Comparison of ENCODE assay signal across 14 cellular contexts in the genomic region with DNA sequence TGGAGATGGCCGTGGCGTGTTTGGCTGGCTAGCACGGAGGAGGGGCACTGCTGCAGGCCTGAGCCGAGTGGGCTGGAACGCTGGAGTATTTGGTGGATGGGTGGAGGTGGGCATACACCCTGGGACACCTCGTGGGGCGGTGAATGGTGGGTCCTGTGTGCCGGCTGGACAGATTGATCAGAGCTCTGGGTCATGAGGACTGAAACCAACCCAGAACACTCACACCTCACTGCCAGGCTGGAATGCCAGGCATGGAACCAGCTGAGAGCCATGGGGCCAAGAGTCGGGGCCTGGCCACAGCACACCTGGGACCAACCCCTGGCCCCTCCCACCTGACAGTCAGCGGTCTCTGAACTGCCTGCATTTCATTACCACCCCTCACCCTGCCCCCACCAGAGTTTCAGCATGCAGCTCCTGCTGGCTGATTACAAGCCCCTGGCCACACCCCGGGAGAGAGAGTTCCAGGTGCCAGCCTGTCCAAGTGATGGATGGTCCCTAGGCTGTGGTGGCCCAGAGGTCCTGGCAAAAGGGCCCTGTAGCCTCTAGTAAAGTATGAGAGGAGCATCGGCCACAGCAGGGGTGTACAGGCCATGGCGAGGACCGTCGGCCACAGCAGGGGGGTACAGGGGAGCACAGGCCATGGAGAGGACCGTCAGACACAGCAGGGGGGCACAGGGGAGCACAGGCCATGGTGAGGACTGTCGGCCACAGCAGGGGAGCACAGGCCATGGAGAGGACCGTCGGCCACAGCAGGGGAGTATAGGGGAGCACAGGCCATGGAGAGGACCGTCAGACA. TPM values are rescaled to one million over a fixed set of nuclear protein-coding genes. Genes with fewer than 3 reads are reported as not detected.
DNase-seq lines count a peak whose midpoint lies in the region; ATAC-seq and TF ChIP-seq lines count a peak whose summit lies in the region.
"Had no signal": no experiment of that assay in that cellular context is flagged by ENCODE, and none has a peak within 500 bp of the region (broad histone marks: within the 10 kb centered on the region; RNA-seq: fewer than 3 reads in every experiment).

No MANE protein-coding gene starts in this region.

- intact Hi-C loops in activated T-helper 2 cell treated with anti-CD3 and anti-CD28 coated beads, Interferon-gamma antibody, Interleukin-2, Interleukin-4, amounts not matched to agents 10 μg/mL and 5 μg/mL and 100 μg/mL, durations not matched to agents 14 hours and 24 hours and 36 hours (cut with micrococcal nuclease), result loop anchor here (2.0 kb wide), 1 partner anchor 19 kb away; the partner anchor contains the start of gene LKAAEAR1
- intact Hi-C loops in thyroid gland (cut with DNase I), result no loop called here

- H3K4me1 ChIP-seq in thyroid gland, result peaks cover 11% of the 10 kb centered on the region in 2 donors

- TF ChIP-seq POLR2A in thyroid gland (IDR thresholded peaks at IDR 0.05), result no peak

- no peaks in the 10 kb centered on the region for H3K9me3 Mint-ChIP-seq in activated naive CD8-positive, alpha-beta T cell treated with anti-CD3 and anti-CD28 coated beads, Interleukin-2, amount 10 ng/mL, durations not matched to agents 7 days and 5 days
- no peaks in the 10 kb centered on the region for H3K9me3 Mint-ChIP-seq in activated naive CD8-positive, alpha-beta T cell treated with anti-CD3 and anti-CD28 coated beads for 36 hours
- no peaks in the 10 kb centered on the region for H3K9me3 Mint-ChIP-seq in activated T-helper 2 cell treated with anti-CD3 and anti-CD28 coated beads, Interferon-gamma antibody, Interleukin-2, Interleukin-4, amounts not matched to agents 10 μg/mL and 5 μg/mL and 100 μg/mL, durations not matched to agents 14 hours and 24 hours and 36 hours
- H3K9me3 Mint-ChIP-seq in memory B cell, result no peaks in the 10 kb centered on the region

- H3K9me3 ChIP-seq in thyroid gland, result no peaks in the 10 kb centered on the region
- H3K9me3 ChIP-seq: body of pancreas had no signal

- TF ChIP-seq CTCF in thyroid gland (IDR thresholded peaks at IDR 0.05), result no peak

- no peak overlapping the region for H3K4me3 ChIP-seq in thyroid gland (replicated peaks in 1 of 3)
- H3K4me3 ChIP-seq: body of pancreas had no signal

- no peaks in the 10 kb centered on the region for H3K36me3 ChIP-seq in thyroid gland

- peak overlapping the region; percentile 27 for H3K27ac Mint-ChIP-seq in activated naive CD8-positive, alpha-beta T cell treated with anti-CD3 and anti-CD28 coated beads, Interleukin-2, amount 10 ng/mL, durations not matched to agents 7 days and 5 days
- H3K27ac Mint-ChIP-seq in activated naive CD8-positive, alpha-beta T cell treated with anti-CD3 and anti-CD28 coated beads for 36 hours, result no peak overlapping the region
- no peak overlapping the region for H3K27ac Mint-ChIP-seq in activated T-helper 2 cell treated with anti-CD3 and anti-CD28 coated beads, Interferon-gamma antibody, Interleukin-2, Interleukin-4, amounts not matched to agents 10 μg/mL and 5 μg/mL and 100 μg/mL, durations not matched to agents 14 hours and 24 hours and 36 hours
- peak overlapping the region; percentile 55 for H3K27ac Mint-ChIP-seq in memory B cell

- POLR2A ChIA-PET in activated naive CD8-positive, alpha-beta T cell treated with anti-CD3 and anti-CD28 coated beads, Interleukin-2, amount 10 ng/mL, durations not matched to agents 7 days and 5 days (lab: Charles Lee), result interaction anchor here (0.8 kb wide), 1 partner anchor 24 kb away, joined by 3 read pairs; no protein-coding TSS in a partner anchor

- peaks cover 23% of the 10 kb centered on the region for H3K27me3 Mint-ChIP-seq in activated naive CD8-positive, alpha-beta T cell treated with anti-CD3 and anti-CD28 coated beads, Interleukin-2, amount 10 ng/mL, durations not matched to agents 7 days and 5 days
- H3K27me3 Mint-ChIP-seq in activated naive CD8-positive, alpha-beta T cell treated with anti-CD3 and anti-CD28 coated beads for 36 hours, result peaks cover 23% of the 10 kb centered on the region
- peaks cover 24% of the 10 kb centered on the region for H3K27me3 Mint-ChIP-seq in activated T-helper 2 cell treated with anti-CD3 and anti-CD28 coated beads, Interferon-gamma antibody, Interleukin-2, Interleukin-4, amounts not matched to agents 10 μg/mL and 5 μg/mL and 100 μg/mL, durations not matched to agents 14 hours and 24 hours and 36 hours (ENCODE audit: low read depth)
- H3K27me3 Mint-ChIP-seq in memory B cell, result peaks cover 2% of the 10 kb centered on the region

- H3K27me3 ChIP-seq in thyroid gland, result no peaks in the 10 kb centered on the region

- no peak overlapping the region for H3K27ac ChIP-seq in thyroid gland
- H3K27ac ChIP-seq: body of pancreas had no signal

- ATAC-seq in activated naive CD8-positive, alpha-beta T cell treated with anti-CD3 and anti-CD28 coated beads, Interleukin-2, amount 10 ng/mL, durations not matched to agents 7 days and 5 days (ENCODE audit: low read depth), result no peak
- ATAC-seq in memory B cell (ENCODE audit: low read depth), result no peak
- ATAC-seq: body of pancreas had no signal

- H3K4me3 Mint-ChIP-seq in activated naive CD8-positive, alpha-beta T cell treated with anti-CD3 and anti-CD28 coated beads, Interleukin-2, amount 10 ng/mL, durations not matched to agents 7 days and 5 days, result no peak overlapping the region
- no peak overlapping the region for H3K4me3 Mint-ChIP-seq in activated naive CD8-positive, alpha-beta T cell treated with anti-CD3 and anti-CD28 coated beads for 36 hours
- no peak overlapping the region for H3K4me3 Mint-ChIP-seq in activated T-helper 2 cell treated with anti-CD3 and anti-CD28 coated beads, Interferon-gamma antibody, Interleukin-2, Interleukin-4, amounts not matched to agents 10 μg/mL and 5 μg/mL and 100 μg/mL, durations not matched to agents 14 hours and 24 hours and 36 hours (ENCODE audit: low read depth)
- H3K4me3 Mint-ChIP-seq in memory B cell, result no peak overlapping the region

- H3K36me3 Mint-ChIP-seq in activated naive CD8-positive, alpha-beta T cell treated with anti-CD3 and anti-CD28 coated beads, Interleukin-2, amount 10 ng/mL, durations not matched to agents 7 days and 5 days, result no peaks in the 10 kb centered on the region
- no peaks in the 10 kb centered on the region for H3K36me3 Mint-ChIP-seq in activated naive CD8-positive, alpha-beta T cell treated with anti-CD3 and anti-CD28 coated beads for 36 hours
- H3K36me3 Mint-ChIP-seq in activated T-helper 2 cell treated with anti-CD3 and anti-CD28 coated beads, Interferon-gamma antibody, Interleukin-2, Interleukin-4, amounts not matched to agents 10 μg/mL and 5 μg/mL and 100 μg/mL, durations not matched to agents 14 hours and 24 hours and 36 hours (ENCODE audit: low read depth), result no peaks in the 10 kb centered on the region
- no peaks in the 10 kb centered on the region for H3K36me3 Mint-ChIP-seq in memory B cell

- H3K4me1 Mint-ChIP-seq in activated naive CD8-positive, alpha-beta T cell treated with anti-CD3 and anti-CD28 coated beads, Interleukin-2, amount 10 ng/mL, durations not matched to agents 7 days and 5 days, result peaks cover 6% of the 10 kb centered on the region
- peaks cover 15% of the 10 kb centered on the region for H3K4me1 Mint-ChIP-seq in activated naive CD8-positive, alpha-beta T cell treated with anti-CD3 and anti-CD28 coated beads for 36 hours
- peaks cover 2% of the 10 kb centered on the region for H3K4me1 Mint-ChIP-seq in activated T-helper 2 cell treated with anti-CD3 and anti-CD28 coated beads, Interferon-gamma antibody, Interleukin-2, Interleukin-4, amounts not matched to agents 10 μg/mL and 5 μg/mL and 100 μg/mL, durations not matched to agents 14 hours and 24 hours and 36 hours (ENCODE audit: low read depth)
- peaks cover 45% of the 10 kb centered on the region for H3K4me1 Mint-ChIP-seq in memory B cell

- 71% methylated on average over 20 of the region's 20 CpGs for WGBS in thyroid gland, 2 donors

- DNase-seq in activated naive CD8-positive, alpha-beta T cell treated with anti-CD3 and anti-CD28 coated beads, Interleukin-2, amount 10 ng/mL, durations not matched to agents 7 days and 5 days, result no peak
- no peak for DNase-seq in activated naive CD8-positive, alpha-beta T cell treated with anti-CD3 and anti-CD28 coated beads for 36 hours
- peak; percentile 6 for DNase-seq in activated T-helper 2 cell treated with anti-CD3 and anti-CD28 coated beads, Interferon-gamma antibody, Interleukin-2, Interleukin-4, amounts not matched to agents 10 μg/mL and 5 μg/mL and 100 μg/mL, durations not matched to agents 14 hours and 24 hours and 36 hours (ENCODE audit: low spot score)
- peak in 1 of 2 donors; percentile 10 for DNase-seq in memory B cell (ENCODE audit: low spot score in 2 of 2)
- peak; percentile 61 to 64 for DNase-seq in thyroid gland
- DNase-seq in NCI-H748 treated with DMSO at 0.1 percent for 48 hours (lab: John Stamatoyannopoulos, UW), result no peak
- DNase-seq in LoVo (ENCODE audit: low spot score), result no peak
- no peak for DNase-seq in 8988T
- DNase-seq: AML-193, mesendoderm, NCI-H2171 treated with DMSO at 0.1 percent for 48 hours, occipital lobe, small intestine had no signal

RNA-seq across cellular contexts. Expression of gene NPBWR2, which starts 3.3 kb away (rescaled TPM):
- total RNA-seq in activated naive CD8-positive, alpha-beta T cell treated with anti-CD3 and anti-CD28 coated beads, Interleukin-2, amount 10 ng/mL, durations not matched to agents 7 days and 5 days, result not detected
- total RNA-seq in activated naive CD8-positive, alpha-beta T cell treated with anti-CD3 and anti-CD28 coated beads for 36 hours, result not detected
- not detected in 2 replicates for total RNA-seq in activated T-helper 2 cell treated with anti-CD3 and anti-CD28 coated beads, Interferon-gamma antibody, Interleukin-2, Interleukin-4, amounts not matched to agents 10 μg/mL and 5 μg/mL and 100 μg/mL, durations not matched to agents 14 hours and 24 hours and 36 hours
- not detected for total RNA-seq in thyroid gland
- total RNA-seq: body of pancreas, occipital lobe had no signal

RNA-seq across cellular contexts. Expression of gene LKAAEAR1, which starts 19.9 kb away (rescaled TPM):
- total RNA-seq in activated naive CD8-positive, alpha-beta T cell treated with anti-CD3 and anti-CD28 coated beads, Interleukin-2, amount 10 ng/mL, durations not matched to agents 7 days and 5 days, result 1 to 10 TPM in 1 of 2 experiments, under 1 TPM in 1; 0.57 to 1.1 TPM
- total RNA-seq in activated naive CD8-positive, alpha-beta T cell treated with anti-CD3 and anti-CD28 coated beads for 36 hours, result under 1 TPM; 0.47 to 0.50 TPM
- 0.21 and 0.25 TPM in 2 replicates for total RNA-seq in activated T-helper 2 cell treated with anti-CD3 and anti-CD28 coated beads, Interferon-gamma antibody, Interleukin-2, Interleukin-4, amounts not matched to agents 10 μg/mL and 5 μg/mL and 100 μg/mL, durations not matched to agents 14 hours and 24 hours and 36 hours
- 1 to 10 TPM in 2 of 4 donors, not detected in 2; 1.3 to 1.7 TPM for total RNA-seq in thyroid gland

RNA-seq across cellular contexts. Expression of gene OPRL1, which starts 24.2 kb away (rescaled TPM):
- total RNA-seq in activated naive CD8-positive, alpha-beta T cell treated with anti-CD3 and anti-CD28 coated beads, Interleukin-2, amount 10 ng/mL, durations not matched to agents 7 days and 5 days, result 1 to 10 TPM; 1.8 to 2.6 TPM
- total RNA-seq in activated naive CD8-positive, alpha-beta T cell treated with anti-CD3 and anti-CD28 coated beads for 36 hours, result under 1 TPM; 0.16 to 0.25 TPM
- total RNA-seq in activated T-helper 2 cell treated with anti-CD3 and anti-CD28 coated beads, Interferon-gamma antibody, Interleukin-2, Interleukin-4, amounts not matched to agents 10 μg/mL and 5 μg/mL and 100 μg/mL, durations not matched to agents 14 hours and 24 hours and 36 hours, result 0.32 and 0.41 TPM in 2 replicates
- total RNA-seq in thyroid gland, result under 1 TPM; 0.54 to 0.94 (median 0.68) TPM

RNA-seq across cellular contexts. Expression of gene RGS19, which starts 24.8 kb away (rescaled TPM):
- 100 to 1,000 TPM in 1 of 2 experiments, 10 to 100 TPM in 1; 95.1 to 106 TPM for total RNA-seq in activated naive CD8-positive, alpha-beta T cell treated with anti-CD3 and anti-CD28 coated beads, Interleukin-2, amount 10 ng/mL, durations not matched to agents 7 days and 5 days
- total RNA-seq in activated naive CD8-positive, alpha-beta T cell treated with anti-CD3 and anti-CD28 coated beads for 36 hours, result 10 to 100 TPM; 26.4 to 31.8 TPM
- 42.0 and 43.3 TPM in 2 replicates for total RNA-seq in activated T-helper 2 cell treated with anti-CD3 and anti-CD28 coated beads, Interferon-gamma antibody, Interleukin-2, Interleukin-4, amounts not matched to agents 10 μg/mL and 5 μg/mL and 100 μg/mL, durations not matched to agents 14 hours and 24 hours and 36 hours
- 10 to 100 TPM; 10.5 to 17.2 (median 13.4) TPM for total RNA-seq in thyroid gland

RNA-seq across cellular contexts. Expression of gene TCEA2, which starts 41.1 kb away (rescaled TPM):
- 10 to 100 TPM; 65.3 to 74.9 TPM for total RNA-seq in activated naive CD8-positive, alpha-beta T cell treated with anti-CD3 and anti-CD28 coated beads, Interleukin-2, amount 10 ng/mL, durations not matched to agents 7 days and 5 days
- total RNA-seq in activated naive CD8-positive, alpha-beta T cell treated with anti-CD3 and anti-CD28 coated beads for 36 hours, result 10 to 100 TPM; 37.8 to 38.6 TPM
- total RNA-seq in activated T-helper 2 cell treated with anti-CD3 and anti-CD28 coated beads, Interferon-gamma antibody, Interleukin-2, Interleukin-4, amounts not matched to agents 10 μg/mL and 5 μg/mL and 100 μg/mL, durations not matched to agents 14 hours and 24 hours and 36 hours, result 49.0 and 49.9 TPM in 2 replicates
- 10 to 100 TPM; 20.9 to 43.1 (median 24.4) TPM for total RNA-seq in thyroid gland

Comparison
In these comparisons a context has a peak if more than half of its experiments do, and no peak if none do; other contexts are left out.
1. H3K27ac Mint-ChIP-seq: peak in activated naive CD8-positive, alpha-beta T cell treated with anti-CD3 and anti-CD28 coated beads, Interleukin-2, amount 10 ng/mL, durations not matched to agents 7 days and 5 days (single experiment) and memory B cell (single experiment); none in activated naive CD8-positive, alpha-beta T cell treated with anti-CD3 and anti-CD28 coated beads for 36 hours (single experiment) and activated T-helper 2 cell treated with anti-CD3 and anti-CD28 coated beads, Interferon-gamma antibody, Interleukin-2, Interleukin-4, amounts not matched to agents 10 μg/mL and 5 μg/mL and 100 μg/mL, durations not matched to agents 14 hours and 24 hours and 36 hours (single experiment).
2. DNase-seq: peak in activated T-helper 2 cell treated with anti-CD3 and anti-CD28 coated beads, Interferon-gamma antibody, Interleukin-2, Interleukin-4, amounts not matched to agents 10 μg/mL and 5 μg/mL and 100 μg/mL, durations not matched to agents 14 hours and 24 hours and 36 hours (single experiment) and thyroid gland (2 of 2); none in activated naive CD8-positive, alpha-beta T cell treated with anti-CD3 and anti-CD28 coated beads, Interleukin-2, amount 10 ng/mL, durations not matched to agents 7 days and 5 days (single experiment), activated naive CD8-positive, alpha-beta T cell treated with anti-CD3 and anti-CD28 coated beads for 36 hours (single experiment), NCI-H748 treated with DMSO at 0.1 percent for 48 hours (single experiment), LoVo (single experiment) and 8988T (single experiment).